Comparison of ENCODE assay signal across 1 cellular context in genomic region chr13:107817652-107818287, GRCh38.
TF ChIP-seq lines count a peak whose summit lies in the region.

No MANE protein-coding gene starts in this region.

TF ChIP-seq in H1, 55 proteins besides CTCF, POLR2A, EP300 and RAD21:
- TF ChIP-seq YY1 (IDR thresholded peaks at IDR 0.05; ENCODE audit: low read depth, low read length) (0 out of 2 replicates have a peak, but pooled peaks have one; percentile 44), POLR2AphosphoS5 (IDR thresholded peaks at IDR 0.05; ENCODE audit: low read depth, low read length) (no peak)
